ENCODE assay signal across 21 cellular contexts in the genomic region with DNA sequence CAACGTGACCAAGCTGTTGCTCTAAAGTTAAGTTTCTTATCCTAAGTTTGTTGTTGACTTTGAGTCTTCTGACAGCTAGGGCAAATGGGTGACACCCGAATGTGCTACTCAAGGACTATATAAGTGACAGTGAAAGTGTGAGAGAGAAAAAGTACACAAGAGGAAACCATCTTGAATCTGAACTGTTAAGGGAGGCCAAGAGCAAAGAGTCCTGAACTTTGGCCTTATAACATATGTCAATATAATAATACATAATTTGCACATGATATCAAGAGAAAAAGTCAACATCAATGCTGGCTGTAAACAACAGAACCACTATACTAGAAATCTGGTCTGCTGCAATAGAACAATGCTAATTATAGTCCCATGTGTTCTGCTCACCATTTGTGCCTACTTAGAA.
"Had no signal": no experiment of that assay in that cellular context is flagged by ENCODE, and none has a peak within 500 bp of the region (broad histone marks: within the 10 kb centered on the region; RNA-seq: fewer than 3 reads in every experiment).

No MANE protein-coding gene starts in this region.

- H3K4me3 ChIP-seq: esophagus muscularis mucosa, gastrocnemius medialis, heart right ventricle, testis had no signal

- FAIRE-seq: endometrium, islet of Langerhans, urothelium cell line had no signal

- H3K9me3 ChIP-seq: esophagus muscularis mucosa, gastrocnemius medialis, heart right ventricle, testis had no signal

- H3K27ac ChIP-seq: epithelial cell of prostate, esophagus muscularis mucosa, gastrocnemius medialis, heart right ventricle, testis had no signal

- H3K4me1 ChIP-seq: gastrocnemius medialis, testis had no signal

- H3K27me3 ChIP-seq: esophagus muscularis mucosa, gastrocnemius medialis, heart right ventricle, testis had no signal

- ATAC-seq: gastrocnemius medialis; heart right ventricle; left lobe of liver; natural killer cell; sciatic nerve; stimulated activated naive B cell treated with anti-CD40 and anti-IgM and Interleukin-4, amounts not matched to agents 10 μg/mL and 1 μg/mL and 100 μg/mL, for 72 hours; stimulated activated naive CD8-positive, alpha-beta T cell treated with anti-CD3 and anti-CD28 coated beads, Interleukin-15, amount 100 ng/mL, for 72 hours had no signal

- DNase-seq: cortex of kidney; effector memory CD4-positive, alpha-beta T cell; gastrocnemius medialis; hypothalamus; kidney glomerular epithelial cell; mammary epithelial cell; natural killer cell; posterior cingulate gyrus; stimulated activated CD4-positive, alpha-beta T cell treated with anti-CD3 and anti-CD28 coated beads, Interleukin-2, amount 100 ng/mL, for 24 hours; stimulated activated CD4-positive, alpha-beta T cell treated with anti-CD3 and anti-CD28 coated beads, Interleukin-4, amount 100 ng/mL, for 4 hours; stimulated activated naive B cell treated with anti-CD40 and anti-IgM and Interleukin-4, amounts not matched to agents 10 μg/mL and 1 μg/mL and 100 μg/mL, for 72 hours; stimulated activated naive CD8-positive, alpha-beta T cell treated with anti-CD3 and anti-CD28 coated beads, Interleukin-15, amount 100 ng/mL, for 72 hours; testis had no signal
